28 cellular contexts compared by ENCODE assay signal in the genomic region with DNA sequence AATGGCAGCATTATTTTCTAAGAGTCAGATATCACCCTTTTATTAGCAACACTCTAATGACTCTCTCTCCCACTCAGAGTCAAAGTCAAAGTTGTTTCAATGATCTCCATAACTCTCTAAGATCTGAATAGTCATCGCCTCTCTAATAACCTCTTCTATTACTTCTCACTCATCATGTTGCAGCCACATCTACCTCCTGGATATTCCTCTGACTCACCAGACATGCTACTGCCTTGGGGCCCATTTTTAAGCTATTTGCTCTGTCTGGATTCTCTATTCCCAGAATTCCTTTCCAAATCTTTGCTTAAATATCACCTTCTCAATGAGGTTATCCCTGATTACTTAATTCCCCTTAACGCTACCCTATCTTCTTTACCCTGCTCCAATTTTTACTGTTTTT.
"Had no signal": no experiment of that assay in that cellular context is flagged by ENCODE, and none has a peak within 500 bp of the region (broad histone marks: within the 10 kb centered on the region; RNA-seq: fewer than 3 reads in every experiment).

No MANE protein-coding gene starts in this region.

- H3K27ac Mint-ChIP-seq: activated CD4-positive, alpha-beta memory T cell treated with anti-CD3 and anti-CD28 coated beads for 36 hours; activated CD4-positive, alpha-beta T cell treated with anti-CD3 and anti-CD28 coated beads for 36 hours; activated CD4-positive, alpha-beta T cell treated with anti-CD3 and anti-CD28 coated beads, Interleukin-2, amount 10 ng/mL, durations not matched to agents 24 days and 14 days; activated CD8-positive, alpha-beta memory T cell treated with anti-CD3 and anti-CD28 coated beads, Interleukin-2, amount 10 ng/mL, durations not matched to agents 7 days and 5 days; activated CD8-positive, alpha-beta T cell treated with anti-CD3 and anti-CD28 coated beads, Interleukin-2, amount 10 ng/mL, durations not matched to agents 7 days and 5 days; activated naive CD4-positive, alpha-beta T cell treated with anti-CD3 and anti-CD28 coated beads, Interleukin-2, amount 10 ng/mL, durations not matched to agents 7 days and 5 days; activated naive CD4-positive, alpha-beta T cell treated with anti-CD3 and anti-CD28 coated beads, Interleukin-2, amount 50 U/mL, for 72 hours; activated naive CD8-positive, alpha-beta T cell treated with anti-CD3 and anti-CD28 coated beads, Interleukin-2, amount 10 ng/mL, durations not matched to agents 7 days and 5 days; activated T-helper 1 cell treated with anti-CD3 and anti-CD28 coated beads, Interleukin-12 subunit alpha, Interleukin-12 subunit beta, Interleukin-2, Interleukin-4 antibody, amounts not matched to agents 30 ng/mL and 10 ng/mL and 1 ng/mL, durations not matched to agents 14 hours and 24 hours and 36 hours; activated T-helper 2 cell treated with anti-CD3 and anti-CD28 coated beads, Interferon-gamma antibody, Interleukin-2, Interleukin-4, amounts not matched to agents 10 μg/mL and 5 μg/mL and 100 μg/mL, durations not matched to agents 14 hours and 24 hours and 36 hours; dendritic cell treated with granulocyte-macrophage colony-stimulating factor and Interleukin-4, amounts not matched to agents 40 ng/mL and 50 ng/mL, for 4 days; endodermal cell had no signal

- H3K4me1 ChIP-seq: body of pancreas, esophagus squamous epithelium had no signal

- H3K36me3 ChIP-seq: esophagus squamous epithelium had no signal

- H3K27me3 ChIP-seq: body of pancreas, esophagus squamous epithelium had no signal

- H3K27ac ChIP-seq: body of pancreas, coronary artery, dorsolateral prefrontal cortex, esophagus squamous epithelium had no signal

- H3K9me3 Mint-ChIP-seq: activated CD4-positive, alpha-beta T cell treated with anti-CD3 and anti-CD28 coated beads, Interleukin-2, amount 10 ng/mL, durations not matched to agents 24 days and 14 days; activated T-helper 1 cell treated with anti-CD3 and anti-CD28 coated beads, Interleukin-12 subunit alpha, Interleukin-12 subunit beta, Interleukin-2, Interleukin-4 antibody, amounts not matched to agents 30 ng/mL and 10 ng/mL and 1 ng/mL, durations not matched to agents 14 hours and 24 hours and 36 hours; activated T-helper 2 cell treated with anti-CD3 and anti-CD28 coated beads, Interferon-gamma antibody, Interleukin-2, Interleukin-4, amounts not matched to agents 10 μg/mL and 5 μg/mL and 100 μg/mL, durations not matched to agents 14 hours and 24 hours and 36 hours; dendritic cell treated with granulocyte-macrophage colony-stimulating factor and Interleukin-4, amounts not matched to agents 40 ng/mL and 50 ng/mL, for 4 days had no signal

- H3K27me3 Mint-ChIP-seq: activated CD4-positive, alpha-beta memory T cell treated with anti-CD3 and anti-CD28 coated beads for 36 hours; activated CD4-positive, alpha-beta T cell treated with anti-CD3 and anti-CD28 coated beads for 36 hours; activated CD4-positive, alpha-beta T cell treated with anti-CD3 and anti-CD28 coated beads, Interleukin-2, amount 10 ng/mL, durations not matched to agents 24 days and 14 days; activated CD8-positive, alpha-beta memory T cell treated with anti-CD3 and anti-CD28 coated beads, Interleukin-2, amount 10 ng/mL, durations not matched to agents 7 days and 5 days; activated naive CD4-positive, alpha-beta T cell treated with anti-CD3 and anti-CD28 coated beads, Interleukin-2, amount 10 ng/mL, durations not matched to agents 7 days and 5 days; activated naive CD8-positive, alpha-beta T cell treated with anti-CD3 and anti-CD28 coated beads, Interleukin-2, amount 10 ng/mL, durations not matched to agents 7 days and 5 days; central memory CD8-positive, alpha-beta T cell; dendritic cell treated with granulocyte-macrophage colony-stimulating factor and Interleukin-4, amounts not matched to agents 40 ng/mL and 50 ng/mL, for 4 days had no signal

- H3K4me1 Mint-ChIP-seq: activated CD4-positive, alpha-beta T cell treated with anti-CD3 and anti-CD28 coated beads for 36 hours; activated CD4-positive, alpha-beta T cell treated with anti-CD3 and anti-CD28 coated beads, Interleukin-2, amount 10 ng/mL, durations not matched to agents 24 days and 14 days; activated CD8-positive, alpha-beta memory T cell treated with anti-CD3 and anti-CD28 coated beads, Interleukin-2, amount 10 ng/mL, durations not matched to agents 7 days and 5 days; activated naive CD4-positive, alpha-beta T cell treated with anti-CD3 and anti-CD28 coated beads, Interleukin-2, amount 10 ng/mL, durations not matched to agents 7 days and 5 days; activated naive CD8-positive, alpha-beta T cell treated with anti-CD3 and anti-CD28 coated beads, Interleukin-2, amount 10 ng/mL, durations not matched to agents 7 days and 5 days; central memory CD8-positive, alpha-beta T cell had no signal

- H3K36me3 Mint-ChIP-seq: activated CD4-positive, alpha-beta memory T cell treated with anti-CD3 and anti-CD28 coated beads for 36 hours; activated CD8-positive, alpha-beta memory T cell treated with anti-CD3 and anti-CD28 coated beads, Interleukin-2, amount 10 ng/mL, durations not matched to agents 7 days and 5 days; activated naive CD4-positive, alpha-beta T cell treated with anti-CD3 and anti-CD28 coated beads, Interleukin-2, amount 10 ng/mL, durations not matched to agents 7 days and 5 days; activated naive CD4-positive, alpha-beta T cell treated with anti-CD3 and anti-CD28 coated beads, Interleukin-2, amount 50 U/mL, for 72 hours; activated naive CD8-positive, alpha-beta T cell treated with anti-CD3 and anti-CD28 coated beads, Interleukin-2, amount 10 ng/mL, durations not matched to agents 7 days and 5 days had no signal

- ATAC-seq: activated CD4-positive, alpha-beta T cell treated with anti-CD3 and anti-CD28 coated beads for 36 hours; activated CD8-positive, alpha-beta memory T cell treated with anti-CD3 and anti-CD28 coated beads, Interleukin-2, amount 10 ng/mL, durations not matched to agents 7 days and 5 days; activated CD8-positive, alpha-beta T cell treated with anti-CD3 and anti-CD28 coated beads, Interleukin-2, amount 10 ng/mL, durations not matched to agents 7 days and 5 days; activated naive CD4-positive, alpha-beta T cell treated with anti-CD3 and anti-CD28 coated beads, Interleukin-2, amount 50 U/mL, for 72 hours; body of pancreas had no signal

- DNase-seq: activated CD4-positive, alpha-beta memory T cell treated with anti-CD3 and anti-CD28 coated beads for 36 hours; activated CD4-positive, alpha-beta T cell treated with anti-CD3 and anti-CD28 coated beads for 36 hours; activated CD4-positive, alpha-beta T cell treated with anti-CD3 and anti-CD28 coated beads, Interleukin-2, amount 10 ng/mL, durations not matched to agents 24 days and 14 days; activated CD4-positive, CD25-positive, alpha-beta regulatory T cell; activated CD4-positive, CD25-positive, alpha-beta regulatory T cell treated with anti-CD3 and anti-CD28 coated beads, Interleukin-2, amount 50 U/mL, for 72 hours; activated CD8-positive, alpha-beta memory T cell treated with anti-CD3 and anti-CD28 coated beads, Interleukin-2, amount 10 ng/mL, durations not matched to agents 7 days and 5 days; activated CD8-positive, alpha-beta memory T cell treated with anti-CD3 and anti-CD28 coated beads, Interleukin-2, amount 50 U/mL, for 4 hours; activated CD8-positive, alpha-beta T cell treated with anti-CD3 and anti-CD28 coated beads, Interleukin-2, amount 10 ng/mL, durations not matched to agents 7 days and 5 days; activated effector memory CD4-positive, alpha-beta T cell treated with anti-CD3 and anti-CD28 coated beads, Interleukin-2, amount 50 U/mL, for 16 hours; activated naive CD4-positive, alpha-beta T cell treated with anti-CD3 and anti-CD28 coated beads, Interleukin-2, amount 10 ng/mL, durations not matched to agents 7 days and 5 days; activated naive CD8-positive, alpha-beta T cell treated with anti-CD3 and anti-CD28 coated beads, Interleukin-2, amount 10 ng/mL, durations not matched to agents 7 days and 5 days; activated T-cell treated with anti-CD3 and anti-CD28 coated beads, Interleukin-2, amount 50 U/mL, for 1 hour; activated T-cell treated with anti-CD3 and anti-CD28 coated beads, Interleukin-2, amount 50 U/mL, for 48 hours; anterior cingulate cortex; body of pancreas; dorsolateral prefrontal cortex; effector memory CD4-positive, alpha-beta T cell; endodermal cell; esophagus squamous epithelium; head of caudate nucleus; T-helper 2 cell had no signal

- H3K9me3 ChIP-seq: body of pancreas, esophagus squamous epithelium had no signal

- FAIRE-seq: frontal cortex had no signal

- H3K4me3 Mint-ChIP-seq: activated CD4-positive, alpha-beta memory T cell treated with anti-CD3 and anti-CD28 coated beads for 36 hours; activated CD4-positive, alpha-beta T cell treated with anti-CD3 and anti-CD28 coated beads for 36 hours; activated CD4-positive, alpha-beta T cell treated with anti-CD3 and anti-CD28 coated beads, Interleukin-2, amount 10 ng/mL, durations not matched to agents 24 days and 14 days; activated CD8-positive, alpha-beta memory T cell treated with anti-CD3 and anti-CD28 coated beads, Interleukin-2, amount 10 ng/mL, durations not matched to agents 7 days and 5 days; activated CD8-positive, alpha-beta T cell treated with anti-CD3 and anti-CD28 coated beads, Interleukin-2, amount 10 ng/mL, durations not matched to agents 7 days and 5 days; activated naive CD4-positive, alpha-beta T cell treated with anti-CD3 and anti-CD28 coated beads, Interleukin-2, amount 10 ng/mL, durations not matched to agents 7 days and 5 days; activated naive CD8-positive, alpha-beta T cell treated with anti-CD3 and anti-CD28 coated beads, Interleukin-2, amount 10 ng/mL, durations not matched to agents 7 days and 5 days; activated T-helper 1 cell treated with anti-CD3 and anti-CD28 coated beads, Interleukin-12 subunit alpha, Interleukin-12 subunit beta, Interleukin-2, Interleukin-4 antibody, amounts not matched to agents 30 ng/mL and 10 ng/mL and 1 ng/mL, durations not matched to agents 14 hours and 24 hours and 36 hours; central memory CD8-positive, alpha-beta T cell; dendritic cell treated with granulocyte-macrophage colony-stimulating factor and Interleukin-4, amounts not matched to agents 40 ng/mL and 50 ng/mL, for 4 days; endodermal cell had no signal

- H3K4me3 ChIP-seq: body of pancreas, coronary artery, dorsolateral prefrontal cortex, esophagus squamous epithelium had no signal
